2 cellular contexts compared by ENCODE assay signal in genomic region chr17:8628609-8629169, GRCh38.
A peak's percentile ranks its signal among the peaks of the same experiment; 100 is the strongest.
TF ChIP-seq lines count a peak whose summit lies in the region.

No MANE protein-coding gene starts in this region.

TF ChIP-seq in HEK293, 187 proteins besides CTCF, POLR2A, EP300 and RAD21 (continued from another document):
- TF ChIP-seq REST (tag by site-specific recombination; IDR thresholded peaks at IDR 0.05): 0 out of 2 replicates have a peak, but pooled peaks have one; percentile 1
- peak; percentile 78 for TF ChIP-seq ZNF600 (tag by site-specific recombination; IDR thresholded peaks at IDR 0.05)
- no peak for TF ChIP-seq PRDM1 (tag by site-specific recombination; IDR thresholded peaks at IDR 0.05)

TF ChIP-seq in K562, 482 proteins besides CTCF, POLR2A, EP300 and RAD21 (continues in another document):
- TF ChIP-seq, protein P1, sequence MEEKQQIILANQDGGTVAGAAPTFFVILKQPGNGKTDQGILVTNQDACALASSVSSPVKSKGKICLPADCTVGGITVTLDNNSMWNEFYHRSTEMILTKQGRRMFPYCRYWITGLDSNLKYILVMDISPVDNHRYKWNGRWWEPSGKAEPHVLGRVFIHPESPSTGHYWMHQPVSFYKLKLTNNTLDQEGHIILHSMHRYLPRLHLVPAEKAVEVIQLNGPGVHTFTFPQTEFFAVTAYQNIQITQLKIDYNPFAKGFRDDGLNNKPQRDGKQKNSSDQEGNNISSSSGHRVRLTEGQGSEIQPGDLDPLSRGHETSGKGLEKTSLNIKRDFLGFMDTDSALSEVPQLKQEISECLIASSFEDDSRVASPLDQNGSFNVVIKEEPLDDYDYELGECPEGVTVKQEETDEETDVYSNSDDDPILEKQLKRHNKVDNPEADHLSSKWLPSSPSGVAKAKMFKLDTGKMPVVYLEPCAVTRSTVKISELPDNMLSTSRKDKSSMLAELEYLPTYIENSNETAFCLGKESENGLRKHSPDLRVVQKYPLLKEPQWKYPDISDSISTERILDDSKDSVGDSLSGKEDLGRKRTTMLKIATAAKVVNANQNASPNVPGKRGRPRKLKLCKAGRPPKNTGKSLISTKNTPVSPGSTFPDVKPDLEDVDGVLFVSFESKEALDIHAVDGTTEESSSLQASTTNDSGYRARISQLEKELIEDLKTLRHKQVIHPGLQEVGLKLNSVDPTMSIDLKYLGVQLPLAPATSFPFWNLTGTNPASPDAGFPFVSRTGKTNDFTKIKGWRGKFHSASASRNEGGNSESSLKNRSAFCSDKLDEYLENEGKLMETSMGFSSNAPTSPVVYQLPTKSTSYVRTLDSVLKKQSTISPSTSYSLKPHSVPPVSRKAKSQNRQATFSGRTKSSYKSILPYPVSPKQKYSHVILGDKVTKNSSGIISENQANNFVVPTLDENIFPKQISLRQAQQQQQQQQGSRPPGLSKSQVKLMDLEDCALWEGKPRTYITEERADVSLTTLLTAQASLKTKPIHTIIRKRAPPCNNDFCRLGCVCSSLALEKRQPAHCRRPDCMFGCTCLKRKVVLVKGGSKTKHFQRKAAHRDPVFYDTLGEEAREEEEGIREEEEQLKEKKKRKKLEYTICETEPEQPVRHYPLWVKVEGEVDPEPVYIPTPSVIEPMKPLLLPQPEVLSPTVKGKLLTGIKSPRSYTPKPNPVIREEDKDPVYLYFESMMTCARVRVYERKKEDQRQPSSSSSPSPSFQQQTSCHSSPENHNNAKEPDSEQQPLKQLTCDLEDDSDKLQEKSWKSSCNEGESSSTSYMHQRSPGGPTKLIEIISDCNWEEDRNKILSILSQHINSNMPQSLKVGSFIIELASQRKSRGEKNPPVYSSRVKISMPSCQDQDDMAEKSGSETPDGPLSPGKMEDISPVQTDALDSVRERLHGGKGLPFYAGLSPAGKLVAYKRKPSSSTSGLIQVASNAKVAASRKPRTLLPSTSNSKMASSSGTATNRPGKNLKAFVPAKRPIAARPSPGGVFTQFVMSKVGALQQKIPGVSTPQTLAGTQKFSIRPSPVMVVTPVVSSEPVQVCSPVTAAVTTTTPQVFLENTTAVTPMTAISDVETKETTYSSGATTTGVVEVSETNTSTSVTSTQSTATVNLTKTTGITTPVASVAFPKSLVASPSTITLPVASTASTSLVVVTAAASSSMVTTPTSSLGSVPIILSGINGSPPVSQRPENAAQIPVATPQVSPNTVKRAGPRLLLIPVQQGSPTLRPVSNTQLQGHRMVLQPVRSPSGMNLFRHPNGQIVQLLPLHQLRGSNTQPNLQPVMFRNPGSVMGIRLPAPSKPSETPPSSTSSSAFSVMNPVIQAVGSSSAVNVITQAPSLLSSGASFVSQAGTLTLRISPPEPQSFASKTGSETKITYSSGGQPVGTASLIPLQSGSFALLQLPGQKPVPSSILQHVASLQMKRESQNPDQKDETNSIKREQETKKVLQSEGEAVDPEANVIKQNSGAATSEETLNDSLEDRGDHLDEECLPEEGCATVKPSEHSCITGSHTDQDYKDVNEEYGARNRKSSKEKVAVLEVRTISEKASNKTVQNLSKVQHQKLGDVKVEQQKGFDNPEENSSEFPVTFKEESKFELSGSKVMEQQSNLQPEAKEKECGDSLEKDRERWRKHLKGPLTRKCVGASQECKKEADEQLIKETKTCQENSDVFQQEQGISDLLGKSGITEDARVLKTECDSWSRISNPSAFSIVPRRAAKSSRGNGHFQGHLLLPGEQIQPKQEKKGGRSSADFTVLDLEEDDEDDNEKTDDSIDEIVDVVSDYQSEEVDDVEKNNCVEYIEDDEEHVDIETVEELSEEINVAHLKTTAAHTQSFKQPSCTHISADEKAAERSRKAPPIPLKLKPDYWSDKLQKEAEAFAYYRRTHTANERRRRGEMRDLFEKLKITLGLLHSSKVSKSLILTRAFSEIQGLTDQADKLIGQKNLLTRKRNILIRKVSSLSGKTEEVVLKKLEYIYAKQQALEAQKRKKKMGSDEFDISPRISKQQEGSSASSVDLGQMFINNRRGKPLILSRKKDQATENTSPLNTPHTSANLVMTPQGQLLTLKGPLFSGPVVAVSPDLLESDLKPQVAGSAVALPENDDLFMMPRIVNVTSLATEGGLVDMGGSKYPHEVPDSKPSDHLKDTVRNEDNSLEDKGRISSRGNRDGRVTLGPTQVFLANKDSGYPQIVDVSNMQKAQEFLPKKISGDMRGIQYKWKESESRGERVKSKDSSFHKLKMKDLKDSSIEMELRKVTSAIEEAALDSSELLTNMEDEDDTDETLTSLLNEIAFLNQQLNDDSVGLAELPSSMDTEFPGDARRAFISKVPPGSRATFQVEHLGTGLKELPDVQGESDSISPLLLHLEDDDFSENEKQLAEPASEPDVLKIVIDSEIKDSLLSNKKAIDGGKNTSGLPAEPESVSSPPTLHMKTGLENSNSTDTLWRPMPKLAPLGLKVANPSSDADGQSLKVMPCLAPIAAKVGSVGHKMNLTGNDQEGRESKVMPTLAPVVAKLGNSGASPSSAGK (IDR thresholded peaks at IDR 0.05): no peak
- TF ChIP-seq CUX1 (CRISPR knock-in tag; IDR thresholded peaks at IDR 0.05) (no peak), POLR2AphosphoS5 (IDR thresholded peaks at IDR 0.05; ENCODE audit: control insufficient read depth, insufficient read depth, low read depth, low read length) (peak; percentile 60; the same call in 1 of the 2 replicates), REST (CRISPR knock-in tag; IDR thresholded peaks at IDR 0.05; ENCODE audit: low read depth) (no peak), HDAC1 (IDR thresholded peaks at IDR 0.05) (peak in 1 of 2 experiments; percentile 26; a peak in 1 of 4 replicates), CCNT2 (IDR thresholded peaks at IDR 0.05; ENCODE audit: borderline replicate concordance, extremely low read depth, insufficient read length, low read depth, low read length) (peak; percentile 38), CBFA2T2 (conservative IDR thresholded peaks at IDR 0.05) (peak; percentile 69), TEAD4 (IDR thresholded peaks at IDR 0.05; ENCODE audit: low read length) (peak; percentile 79), TEAD4 (CRISPR knock-in tag; IDR thresholded peaks at IDR 0.05; ENCODE audit: borderline replicate concordance) (no peak), ZNF444 (CRISPR knock-in tag; IDR thresholded peaks at IDR 0.05) (no peak), CTBP1 (IDR thresholded peaks at IDR 0.05; ENCODE audit: borderline replicate concordance) (peak; percentile 32; the same call in 1 of the 2 replicates), TAF15 (IDR thresholded peaks at IDR 0.05; ENCODE audit: low read depth, low read length) (no peak), NFIC (IDR thresholded peaks at IDR 0.05) (peak; percentile 62), FOSL1 (tag; conservative IDR thresholded peaks at IDR 0.05) (0 out of 2 replicates have a peak, but pooled peaks have one; percentile 32), CREB3 (tag; conservative IDR thresholded peaks at IDR 0.05; ENCODE audit: low read depth) (no peak), BCOR (IDR thresholded peaks at IDR 0.05) (peak; percentile 59; the same call in 1 of the 2 replicates), HMG20B (CRISPR knock-in tag; IDR thresholded peaks at IDR 0.05) (no peak), KLF16 (IDR thresholded peaks at IDR 0.05) (0 out of 2 replicates have a peak, but pooled peaks have one; percentile 50), ZNF24 (IDR thresholded peaks at IDR 0.05) (peak; percentile 90), DACH1 (IDR thresholded peaks at IDR 0.05; ENCODE audit: partially characterized antibody) (no peak), RFX7 (CRISPR knock-in tag; IDR thresholded peaks at IDR 0.05) (no peak), MYC (IDR thresholded peaks at IDR 0.05; ENCODE audit: low read depth, low read length) (no peak), MYC (CRISPR knock-in tag; IDR thresholded peaks at IDR 0.05; ENCODE audit: borderline replicate concordance, low read depth) (no peak), L3MBTL2 (IDR thresholded peaks at IDR 0.05) (0 out of 2 replicates have a peak, but pooled peaks have one; percentile 16), ZC3H4 (CRISPR knock-in tag; IDR thresholded peaks at IDR 0.05; ENCODE audit: borderline replicate concordance) (no peak), KLF6 (CRISPR knock-in tag; IDR thresholded peaks at IDR 0.05; ENCODE audit: borderline replicate concordance) (no peak), TAF1 (IDR thresholded peaks at IDR 0.05; ENCODE audit: control insufficient read depth, extremely low read depth, insufficient read depth, low read length, severe bottlenecking) (peak; percentile 3), RNF2 (IDR thresholded peaks at IDR 0.05) (peak; percentile 28; the same call in 1 of the 2 replicates)
- TF ChIP-seq, protein P2, sequence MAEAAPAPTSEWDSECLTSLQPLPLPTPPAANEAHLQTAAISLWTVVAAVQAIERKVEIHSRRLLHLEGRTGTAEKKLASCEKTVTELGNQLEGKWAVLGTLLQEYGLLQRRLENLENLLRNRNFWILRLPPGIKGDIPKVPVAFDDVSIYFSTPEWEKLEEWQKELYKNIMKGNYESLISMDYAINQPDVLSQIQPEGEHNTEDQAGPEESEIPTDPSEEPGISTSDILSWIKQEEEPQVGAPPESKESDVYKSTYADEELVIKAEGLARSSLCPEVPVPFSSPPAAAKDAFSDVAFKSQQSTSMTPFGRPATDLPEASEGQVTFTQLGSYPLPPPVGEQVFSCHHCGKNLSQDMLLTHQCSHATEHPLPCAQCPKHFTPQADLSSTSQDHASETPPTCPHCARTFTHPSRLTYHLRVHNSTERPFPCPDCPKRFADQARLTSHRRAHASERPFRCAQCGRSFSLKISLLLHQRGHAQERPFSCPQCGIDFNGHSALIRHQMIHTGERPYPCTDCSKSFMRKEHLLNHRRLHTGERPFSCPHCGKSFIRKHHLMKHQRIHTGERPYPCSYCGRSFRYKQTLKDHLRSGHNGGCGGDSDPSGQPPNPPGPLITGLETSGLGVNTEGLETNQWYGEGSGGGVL (CRISPR knock-in tag; IDR thresholded peaks at IDR 0.05): no peak
- TF ChIP-seq, protein P3, sequence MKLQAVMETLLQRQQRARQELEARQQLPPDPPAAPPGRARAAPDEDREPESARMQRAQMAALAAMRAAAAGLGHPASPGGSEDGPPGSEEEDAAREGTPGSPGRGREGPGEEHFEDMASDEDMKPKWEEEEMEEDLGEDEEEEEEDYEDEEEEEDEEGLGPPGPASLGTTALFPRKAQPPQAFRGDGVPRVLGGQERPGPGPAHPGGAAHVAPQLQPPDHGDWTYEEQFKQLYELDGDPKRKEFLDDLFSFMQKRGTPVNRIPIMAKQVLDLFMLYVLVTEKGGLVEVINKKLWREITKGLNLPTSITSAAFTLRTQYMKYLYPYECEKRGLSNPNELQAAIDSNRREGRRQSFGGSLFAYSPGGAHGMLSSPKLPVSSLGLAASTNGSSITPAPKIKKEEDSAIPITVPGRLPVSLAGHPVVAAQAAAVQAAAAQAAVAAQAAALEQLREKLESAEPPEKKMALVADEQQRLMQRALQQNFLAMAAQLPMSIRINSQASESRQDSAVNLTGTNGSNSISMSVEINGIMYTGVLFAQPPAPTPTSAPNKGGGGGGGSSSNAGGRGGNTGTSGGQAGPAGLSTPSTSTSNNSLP (IDR thresholded peaks at IDR 0.05; ENCODE audit: borderline replicate concordance, low read depth, low read length): peak; percentile 92; the same call in 1 of the 2 replicates
